Comparison of ENCODE assay signal across 8 cellular contexts in the genomic region with DNA sequence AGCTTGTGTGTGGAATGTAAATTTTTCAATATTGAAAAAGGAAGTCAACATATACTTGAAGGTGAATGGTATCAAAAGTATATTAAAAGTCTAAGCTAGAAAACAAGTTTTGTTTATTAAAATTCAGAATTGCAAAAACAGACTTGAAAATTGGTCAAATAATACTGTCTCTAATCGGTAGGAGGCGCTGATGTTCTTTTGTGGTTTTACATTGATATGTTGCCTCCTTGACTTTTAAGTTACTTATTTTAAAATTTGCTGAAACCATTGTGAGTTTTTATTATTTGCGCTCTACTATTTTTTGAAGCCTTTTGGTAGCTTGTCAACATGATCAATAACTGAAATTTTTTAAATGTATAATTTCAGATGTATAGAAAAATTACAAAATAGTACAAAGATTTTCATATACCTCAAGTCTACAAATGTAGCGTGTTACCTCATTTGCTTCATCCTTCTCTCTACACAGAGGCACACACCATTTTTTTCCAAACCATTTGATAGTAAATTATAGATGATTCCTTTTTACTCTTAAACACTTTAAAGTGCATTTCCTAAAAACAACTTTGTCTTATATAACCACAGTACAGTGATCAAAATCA. TPM values are rescaled to one million over a fixed set of nuclear protein-coding genes. Genes with fewer than 3 reads are reported as not detected.
DNase-seq lines count a peak whose midpoint lies in the region; ATAC-seq, FAIRE-seq and TF ChIP-seq lines count a peak whose summit lies in the region.

No MANE protein-coding gene starts in this region.

- H2AFZ ChIP-seq in neuronal stem cell (ENCODE audit: low read length), result no peak overlapping the region

- no peak overlapping the region for H2BK15ac ChIP-seq in neuronal stem cell (ENCODE audit: low read length)

- H2BK120ac ChIP-seq in neuronal stem cell (ENCODE audit: low read depth, low read length), result no peak overlapping the region

- H3K18ac ChIP-seq in neuronal stem cell (ENCODE audit: low read length), result no peak overlapping the region

- H4K8ac ChIP-seq in neuronal stem cell (ENCODE audit: low read depth, low read length), result no peak overlapping the region

- H3K27ac ChIP-seq in 22Rv1, result no peak overlapping the region
- H3K27ac ChIP-seq in kidney (ENCODE audit: low read depth in 2 of 2, low read length in 2 of 2), result no peak overlapping the region
- no peak overlapping the region for H3K27ac ChIP-seq in neuronal stem cell (replicated peaks; ENCODE audit: low read length)

- no peaks in the 10 kb centered on the region for H3K9me3 ChIP-seq in kidney (ENCODE audit: control insufficient read depth in 1 of 2, low read length in 2 of 2)
- H3K9me3 ChIP-seq in MG63, result no peaks in the 10 kb centered on the region
- no peaks in the 10 kb centered on the region for H3K9me3 ChIP-seq in neuronal stem cell (replicated peaks in 1 of 2; ENCODE audit: control insufficient read depth in 2 of 2, insufficient read depth in 1 of 2, low read depth in 1 of 2, low read length in 2 of 2)

- intact Hi-C loops in kidney (cut with DNase I), result no loop called here

- H2AK5ac ChIP-seq in neuronal stem cell (ENCODE audit: low read depth, low read length), result no peak overlapping the region

- H3K4me2 ChIP-seq in neuronal stem cell (ENCODE audit: insufficient read depth, low read length, poor library complexity, severe bottlenecking), result no peak overlapping the region

- H2BK5ac ChIP-seq in neuronal stem cell (ENCODE audit: low read length), result no peak overlapping the region

- H3K23ac ChIP-seq in neuronal stem cell (ENCODE audit: low read depth, low read length, poor library complexity), result no peak overlapping the region

- H3K79me1 ChIP-seq in neuronal stem cell (ENCODE audit: low read depth, low read length), result peaks cover 3% of the 10 kb centered on the region

- H2BK12ac ChIP-seq in neuronal stem cell (ENCODE audit: low read length), result no peak overlapping the region

- H3K4me1 ChIP-seq in kidney (ENCODE audit: control insufficient read depth in 1 of 2, insufficient read depth in 1 of 2, low read depth in 1 of 2, low read length in 2 of 2) (no peaks in the 10 kb centered on the region), neuronal stem cell (ENCODE audit: control insufficient read depth in 2 of 2, insufficient read depth in 1 of 2, low read depth in 1 of 2, low read length in 2 of 2) (no peaks in the 10 kb centered on the region)

- H3K4ac ChIP-seq in neuronal stem cell (ENCODE audit: low read length), result no peak overlapping the region

- H3K36me3 ChIP-seq in kidney (ENCODE audit: control insufficient read depth in 1 of 2, insufficient read depth in 2 of 2, low read length in 2 of 2) (peaks cover 6 to 22% of the 10 kb centered on the region in 2 donors), MG63 (peaks cover 66% of the 10 kb centered on the region), neuronal stem cell (replicated peaks in 1 of 2; ENCODE audit: control insufficient read depth in 2 of 2, insufficient read depth in 2 of 2, low read length in 2 of 2) (peaks cover 5 to 100% of the 10 kb centered on the region in 2 donors)

- H3K4me3 ChIP-seq in kidney (ENCODE audit: low read length in 2 of 2) (no peak overlapping the region), MG63 (no peak overlapping the region), neuronal stem cell (ENCODE audit: low read length in 2 of 2) (no peak overlapping the region)

- no peak for ATAC-seq in HG02840 (IDR thresholded peaks at IDR 0.05; ENCODE audit: low FRiP score, unreplicated experiment)

- FAIRE-seq in kidney (lab: Jason Lieb, UNC), result peak; percentile 86

- H3K9ac ChIP-seq in kidney (ENCODE audit: low read length in 2 of 2) (no peak overlapping the region), neuronal stem cell (ENCODE audit: low read depth, low read length, poor library complexity) (no peak overlapping the region)

- no peak overlapping the region for H4K91ac ChIP-seq in neuronal stem cell (ENCODE audit: low read depth, low read length, poor library complexity)

- no CpG with 5 or more reads among the region's 4 CpGs for WGBS in neuronal stem cell (ENCODE audit: extremely low coverage in 2 of 2, insufficient read length in 2 of 2, insufficient replicate concordance in 1 of 2), 2 donors

- H3K27me3 ChIP-seq in MG63, result no peaks in the 10 kb centered on the region
- H3K27me3 ChIP-seq in neuronal stem cell (ENCODE audit: control insufficient read depth in 3 of 3, insufficient read depth in 3 of 3, low read depth in 1 of 3, low read length in 3 of 3), result no peaks in the 10 kb centered on the region

- DNase-seq in GM20000 (ENCODE audit: low spot score), result no peak
- peak; percentile 54 for DNase-seq in amniotic epithelial cell (ENCODE audit: low read depth)
- no peak for DNase-seq in kidney
- no peak for DNase-seq in MG63
- DNase-seq in occipital lobe (lab: John Stamatoyannopoulos, UW), result no peak
- no peak for DNase-seq in neuronal stem cell (ENCODE audit: low spot score)

- peak; percentile 88 for TF ChIP-seq CTCF in 22Rv1 (IDR thresholded peaks at IDR 0.05)
- TF ChIP-seq CTCF in GM20000 (IDR thresholded peaks at IDR 0.05; ENCODE audit: extremely low read depth, missing control alignments), result peak; percentile 26
- TF ChIP-seq CTCF in kidney (IDR thresholded peaks at IDR 0.05; ENCODE audit: borderline replicate concordance, extremely low read depth, insufficient read depth), result peak; percentile 58

- H3K14ac ChIP-seq in neuronal stem cell (ENCODE audit: low read length), result no peak overlapping the region

RNA-seq across cellular contexts. Expression of gene RTRAF, which starts 6.9 kb away (rescaled TPM):
- total RNA-seq in kidney (116 TPM), occipital lobe (52.1 TPM)
- polyA plus RNA-seq in kidney (ENCODE audit: insufficient read depth, low read depth, low replicate concordance), result 250 TPM
- 76.2 and 77.2 TPM in 2 replicates for total RNA-seq in MG63 (2014; rRNA removed; shearing (Covaris generic); ENCODE audit: low replicate concordance)
- polyA plus RNA-seq in neuronal stem cell (2013, experiment 1 of 2), result 643 TPM
- 645 TPM for polyA plus RNA-seq in neuronal stem cell (2013, experiment 2 of 2)

Comparison
In these comparisons a context has a peak if more than half of its experiments do, and no peak if none do; other contexts are left out.
1. CTCF ChIP-seq: peak in every context shown above with its lines; median percentile 88 in 22Rv1; 58 in kidney; 26 in GM20000.